Comparison of ENCODE assay signal across 22 cellular contexts in genomic region chr3:180175572-180175971, GRCh38.
"Had no signal": no experiment of that assay in that cellular context is flagged by ENCODE, and none has a peak within 500 bp of the region (broad histone marks: within the 10 kb centered on the region; RNA-seq: fewer than 3 reads in every experiment).

No MANE protein-coding gene starts in this region.

- FAIRE-seq: pancreas, small intestine had no signal

- H3K9me3 Mint-ChIP-seq: mesothelial cell of epicardium had no signal

- H3K4me1 Mint-ChIP-seq: mesothelial cell of epicardium; naive B cell; natural killer cell; stimulated activated memory B cell treated with anti-CD40 and anti-IgM and Interleukin-4, amounts not matched to agents 10 μg/mL and 1 μg/mL and 100 μg/mL, for 72 hours; stimulated activated naive CD8-positive, alpha-beta T cell treated with anti-CD3 and anti-CD28 coated beads, Interleukin-15, amount 100 ng/mL, for 72 hours had no signal

- DNase-seq: islet precursor cell; left ventricle myocardium inferior; mesendoderm; naive B cell; natural killer cell; pancreas; posterior cingulate gyrus; retina; right cardiac atrium; sigmoid colon; small intestine; spleen; stimulated activated CD4-positive, alpha-beta T cell treated with anti-CD3 and anti-CD28 coated beads, Interleukin-4, amount 100 ng/mL, for 4 hours; stimulated activated CD8-positive, alpha-beta memory T cell treated with anti-CD3 and anti-CD28 coated beads, Interleukin-4, amount 100 ng/mL, for 48 hours; stimulated activated naive CD4-positive, alpha-beta T cell treated with Interleukin-2 at 50 U/mL for 16 hours; stimulated activated naive CD8-positive, alpha-beta T cell treated with anti-CD3 and anti-CD28 coated beads, Interleukin-15, amount 100 ng/mL, for 72 hours; testis; thyroid gland; transverse colon; upper lobe of left lung had no signal

- H3K4me3 Mint-ChIP-seq: mesothelial cell of epicardium; naive B cell; natural killer cell; stimulated activated memory B cell treated with anti-CD40 and anti-IgM and Interleukin-4, amounts not matched to agents 10 μg/mL and 1 μg/mL and 100 μg/mL, for 72 hours; stimulated activated naive CD8-positive, alpha-beta T cell treated with anti-CD3 and anti-CD28 coated beads, Interleukin-15, amount 100 ng/mL, for 72 hours had no signal

- ATAC-seq: natural killer cell; right cardiac atrium; stimulated activated memory B cell treated with anti-CD40 and anti-IgM and Interleukin-4, amounts not matched to agents 10 μg/mL and 1 μg/mL and 100 μg/mL, for 72 hours; stimulated activated naive CD8-positive, alpha-beta T cell treated with anti-CD3 and anti-CD28 coated beads, Interleukin-15, amount 100 ng/mL, for 72 hours had no signal

- H3K27ac Mint-ChIP-seq: mesothelial cell of epicardium; naive B cell; natural killer cell; stimulated activated memory B cell treated with anti-CD40 and anti-IgM and Interleukin-4, amounts not matched to agents 10 μg/mL and 1 μg/mL and 100 μg/mL, for 72 hours; stimulated activated naive CD8-positive, alpha-beta T cell treated with anti-CD3 and anti-CD28 coated beads, Interleukin-15, amount 100 ng/mL, for 72 hours had no signal

- H3K27me3 Mint-ChIP-seq: naive B cell; stimulated activated memory B cell treated with anti-CD40 and anti-IgM and Interleukin-4, amounts not matched to agents 10 μg/mL and 1 μg/mL and 100 μg/mL, for 72 hours; stimulated activated naive CD8-positive, alpha-beta T cell treated with anti-CD3 and anti-CD28 coated beads, Interleukin-15, amount 100 ng/mL, for 72 hours had no signal

- H3K36me3 Mint-ChIP-seq: mesothelial cell of epicardium; naive B cell; natural killer cell; stimulated activated memory B cell treated with anti-CD40 and anti-IgM and Interleukin-4, amounts not matched to agents 10 μg/mL and 1 μg/mL and 100 μg/mL, for 72 hours had no signal
